Comparison of ENCODE assay signal across 9 cellular contexts in the genomic region with DNA sequence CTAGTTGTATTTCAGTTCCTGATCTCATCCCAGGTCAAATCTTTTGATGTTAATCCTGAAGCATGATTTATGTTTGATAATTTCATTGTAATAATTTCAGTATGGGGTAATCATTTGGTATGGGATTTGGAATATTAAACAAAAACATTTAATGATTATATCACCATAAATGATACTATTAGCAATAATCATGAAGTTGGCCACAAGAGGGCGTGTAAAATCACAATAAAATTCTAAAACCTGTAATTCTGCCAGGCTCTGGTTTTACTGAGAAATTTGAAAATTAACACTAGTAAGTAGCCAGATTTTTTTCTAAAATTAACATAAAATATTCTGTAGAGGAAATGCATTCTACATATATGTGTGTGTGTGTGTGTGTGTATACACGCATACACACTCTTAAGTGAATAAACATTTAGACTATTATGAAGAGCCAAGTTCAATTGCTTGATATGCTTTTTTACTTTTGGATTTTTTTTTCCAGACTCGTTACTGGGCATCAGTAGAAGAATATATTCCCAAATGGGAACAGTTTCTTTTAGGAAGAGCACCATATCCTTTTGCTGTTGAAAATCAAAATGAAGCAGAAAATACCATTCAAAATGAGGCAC. TPM values are rescaled to one million over a fixed set of nuclear protein-coding genes. Genes with fewer than 3 reads are reported as not detected.
DNase-seq lines count a peak whose midpoint lies in the region; ATAC-seq and TF ChIP-seq lines count a peak whose summit lies in the region.
"Had no signal": no experiment of that assay in that cellular context is flagged by ENCODE, and none has a peak within 500 bp of the region (broad histone marks: within the 10 kb centered on the region; RNA-seq: fewer than 3 reads in every experiment).

No MANE protein-coding gene starts in this region.

- H3K36me3 ChIP-seq in CD8-positive, alpha-beta T cell (ENCODE audit: insufficient read depth, low read length) = no peaks in the 10 kb centered on the region

- no peak for ATAC-seq in CD8-positive, alpha-beta T cell
- no peak for ATAC-seq in esophagus mucosa
- no peak for ATAC-seq in activated T-helper 17 cell treated with anti-CD3 and anti-CD28 coated beads, Interleukin-2, amount 50 U/mL, for 72 hours (replicated peaks)

- H3K9me3 ChIP-seq in CD8-positive, alpha-beta T cell (ENCODE audit: low read length) = no peaks in the 10 kb centered on the region

- no peak for DNase-seq in CD8-positive, alpha-beta T cell
- DNase-seq in HT-29 (ENCODE audit: low spot score) = peak; percentile 26
- peak; percentile 36 for DNase-seq in middle frontal gyrus (ENCODE audit: extremely low spot score, low spot score)
- DNase-seq in NCI-H187 (lab: John Stamatoyannopoulos, UW) = no peak
- no peak for DNase-seq in DMS79 (lab: John Stamatoyannopoulos, UW)

- H3K4me1 Mint-ChIP-seq in CD8-positive, alpha-beta T cell (ENCODE audit: low read depth) = no peaks in the 10 kb centered on the region
- H3K4me1 Mint-ChIP-seq in brain = peaks cover 5% of the 10 kb centered on the region
- H3K4me1 Mint-ChIP-seq in activated T-helper 17 cell treated with anti-CD3 and anti-CD28 coated beads, Interleukin-2, amount 50 U/mL, for 72 hours = no peaks in the 10 kb centered on the region

- POLR2A ChIA-PET in CD8-positive, alpha-beta T cell (lab: Charles Lee) = no interaction called here

- no peaks in the 10 kb centered on the region for H3K9me3 Mint-ChIP-seq in CD8-positive, alpha-beta T cell
- no peaks in the 10 kb centered on the region for H3K9me3 Mint-ChIP-seq in brain
- H3K9me3 Mint-ChIP-seq in activated T-helper 17 cell treated with anti-CD3 and anti-CD28 coated beads, Interleukin-2, amount 50 U/mL, for 72 hours = no peaks in the 10 kb centered on the region

- no peak overlapping the region for H3K4me3 ChIP-seq in CD8-positive, alpha-beta T cell (ENCODE audit: low read depth, low read length)

- H3K4me1 ChIP-seq in CD8-positive, alpha-beta T cell (ENCODE audit: insufficient read depth, low read length) = no peaks in the 10 kb centered on the region

- no peak overlapping the region for H3K27ac ChIP-seq in CD8-positive, alpha-beta T cell (ENCODE audit: low read depth, low read length)

- no peaks in the 10 kb centered on the region for H3K27me3 ChIP-seq in CD8-positive, alpha-beta T cell (ENCODE audit: insufficient read depth, low read length)

- peaks cover 6% of the 10 kb centered on the region for H3K27me3 Mint-ChIP-seq in CD8-positive, alpha-beta T cell (ENCODE audit: low read depth)
- no peaks in the 10 kb centered on the region for H3K27me3 Mint-ChIP-seq in brain
- H3K27me3 Mint-ChIP-seq in activated T-helper 17 cell treated with anti-CD3 and anti-CD28 coated beads, Interleukin-2, amount 50 U/mL, for 72 hours = peaks cover 3% of the 10 kb centered on the region

- H3K27ac Mint-ChIP-seq in CD8-positive, alpha-beta T cell = no peak overlapping the region
- H3K27ac Mint-ChIP-seq in brain = peak overlapping the region in 1 of 5 experiments; percentile 92
- H3K27ac Mint-ChIP-seq in activated T-helper 17 cell treated with anti-CD3 and anti-CD28 coated beads, Interleukin-2, amount 50 U/mL, for 72 hours = no peak overlapping the region

- intact Hi-C loops in CD8-positive, alpha-beta T cell (cut with DNase I, micrococcal nuclease) = loop anchor here (1.0 to 2.0 kb wide), 2 partner anchors 230 to 1485 kb away; no protein-coding TSS in a partner anchor

- H3K4me3 Mint-ChIP-seq in CD8-positive, alpha-beta T cell = no peak overlapping the region
- peak overlapping the region in 1 of 5 experiments; percentile 44 for H3K4me3 Mint-ChIP-seq in brain
- H3K4me3 Mint-ChIP-seq in activated T-helper 17 cell treated with anti-CD3 and anti-CD28 coated beads, Interleukin-2, amount 50 U/mL, for 72 hours = no peak overlapping the region

- CTCF ChIA-PET in CD8-positive, alpha-beta T cell (lab: Charles Lee) = interaction anchor here (1.8 kb wide), 1 partner anchor 1486 kb away, joined by 4 read pairs; the partner anchor contains the start of gene C3orf49

- TF ChIP-seq CTCF in CD8-positive, alpha-beta T cell (IDR thresholded peaks at IDR 0.05) = peak; percentile 61
- peak; percentile 83 to 89 for TF ChIP-seq CTCF in brain (conservative IDR thresholded peaks at IDR 0.05)

- H3K36me3 Mint-ChIP-seq in CD8-positive, alpha-beta T cell = no peaks in the 10 kb centered on the region
- peaks cover 4% of the 10 kb centered on the region for H3K36me3 Mint-ChIP-seq in brain
- H3K36me3 Mint-ChIP-seq in activated T-helper 17 cell treated with anti-CD3 and anti-CD28 coated beads, Interleukin-2, amount 50 U/mL, for 72 hours (ENCODE audit: low read depth) = peaks cover 24% of the 10 kb centered on the region

RNA-seq across cellular contexts. Expression of gene FEZF2, which starts 40.5 kb away (rescaled TPM):
- total RNA-seq in CD8-positive, alpha-beta T cell = not detected
- total RNA-seq in HT-29 (2014; rRNA removed; shearing (Covaris generic)) = not detected in 2 replicates
- 4.6 TPM for polyA plus RNA-seq in brain (ENCODE audit: insufficient read depth, low read depth, low replicate concordance)
- not detected for total RNA-seq in esophagus mucosa
- not detected for total RNA-seq in activated T-helper 17 cell treated with anti-CD3 and anti-CD28 coated beads, Interleukin-2, amount 50 U/mL, for 72 hours
- total RNA-seq: H1 had no signal

Comparison
In these comparisons a context has a peak if more than half of its experiments do, and no peak if none do; other contexts are left out.
1. DNase-seq: peak in HT-29 (single experiment) and middle frontal gyrus (single experiment); none in CD8-positive, alpha-beta T cell (0 of 7), NCI-H187 (0 of 2) and DMS79 (single experiment).